In genomic region chr3:11551019-11551418, GRCh38 we compare ENCODE assay signal across 23 cellular contexts.
DNase-seq lines count a peak whose midpoint lies in the region; ATAC-seq and TF ChIP-seq lines count a peak whose summit lies in the region.
"Had no signal": no experiment of that assay in that cellular context is flagged by ENCODE, and none has a peak within 500 bp of the region (broad histone marks: within the 10 kb centered on the region; RNA-seq: fewer than 3 reads in every experiment).

No MANE protein-coding gene starts in this region.

- peaks cover 0 to 28% (median 20%) of the 10 kb centered on the region in 4 donors for H3K4me1 ChIP-seq in sigmoid colon

- H3K4me3 Mint-ChIP-seq in natural killer cell treated with Interleukin-12 subunit alpha and Interleukin-12 subunit beta and Interleukin-15 and Interleukin-18, amount 100 ng/mL, for 72 hours: no peak overlapping the region
- H3K4me3 Mint-ChIP-seq in natural killer cell (no peak overlapping the region), glutamatergic neuron (ENCODE audit: unreplicated experiment) (no peak overlapping the region)
- H3K4me3 Mint-ChIP-seq: CD4-positive, alpha-beta memory T cell; T-helper 17 cell had no signal

- H3K27ac Mint-ChIP-seq in natural killer cell treated with Interleukin-12 subunit alpha and Interleukin-12 subunit beta and Interleukin-15 and Interleukin-18, amount 100 ng/mL, for 72 hours: no peak overlapping the region
- peak overlapping the region in 1 of 2 donors; percentile 56 for H3K27ac Mint-ChIP-seq in natural killer cell
- peak overlapping the region; percentile 48 for H3K27ac Mint-ChIP-seq in glutamatergic neuron (ENCODE audit: unreplicated experiment)
- H3K27ac Mint-ChIP-seq: IgD-negative memory B cell had no signal

- TF ChIP-seq EP300 in sigmoid colon (IDR thresholded peaks at IDR 0.05): no peak

- no peaks in the 10 kb centered on the region for H3K9me3 Mint-ChIP-seq in natural killer cell treated with Interleukin-12 subunit alpha and Interleukin-12 subunit beta and Interleukin-15 and Interleukin-18, amount 100 ng/mL, for 72 hours
- H3K9me3 Mint-ChIP-seq in natural killer cell (no peaks in the 10 kb centered on the region), glutamatergic neuron (ENCODE audit: unreplicated experiment) (peaks cover 7% of the 10 kb centered on the region)

- WGBS in sigmoid colon, 2 donors: 89 to 92% methylated on average over 16 of the region's 16 CpGs

- no peak for ATAC-seq in natural killer cell treated with Interleukin-12 subunit alpha and Interleukin-12 subunit beta and Interleukin-15 and Interleukin-18, amount 100 ng/mL, for 72 hours
- ATAC-seq in natural killer cell (no peak), HG02840 (IDR thresholded peaks at IDR 0.05; ENCODE audit: low FRiP score, unreplicated experiment) (no peak), HG02571 (IDR thresholded peaks at IDR 0.05; ENCODE audit: unreplicated experiment) (no peak), HG02642 (IDR thresholded peaks at IDR 0.05; ENCODE audit: poor library complexity, unreplicated experiment) (no peak)
- ATAC-seq: foreskin keratinocyte, left colon, T-helper 17 cell had no signal

- no peak for TF ChIP-seq CTCF in natural killer cell (IDR thresholded peaks at IDR 0.05)
- TF ChIP-seq CTCF in glutamatergic neuron (IDR thresholded peaks at IDR 0.05; ENCODE audit: partially characterized antibody, unreplicated experiment): no peak
- TF ChIP-seq CTCF in sigmoid colon (IDR thresholded peaks at IDR 0.05): no peak

- H3K27me3 Mint-ChIP-seq in natural killer cell treated with Interleukin-12 subunit alpha and Interleukin-12 subunit beta and Interleukin-15 and Interleukin-18, amount 100 ng/mL, for 72 hours: no peaks in the 10 kb centered on the region
- H3K27me3 Mint-ChIP-seq in natural killer cell (ENCODE audit: low read depth in 2 of 2) (no peaks in the 10 kb centered on the region), glutamatergic neuron (ENCODE audit: unreplicated experiment) (no peaks in the 10 kb centered on the region)
- H3K27me3 Mint-ChIP-seq: CD4-positive, alpha-beta memory T cell; IgD-negative memory B cell; T-helper 17 cell had no signal

- no peaks in the 10 kb centered on the region for H3K27me3 ChIP-seq in sigmoid colon
- H3K27me3 ChIP-seq: foreskin keratinocyte had no signal

- H3K36me3 ChIP-seq in sigmoid colon: peaks cover 0 to 8% (median 0%) of the 10 kb centered on the region in 4 donors

- CTCF ChIA-PET in HEK293T (lab: Yijun Ruan, JAX): no interaction called here

- intact Hi-C loops in natural killer cell (cut with micrococcal nuclease) (no loop called here), sigmoid colon (cut with DNase I) (no loop called here)

- H3K36me3 Mint-ChIP-seq in natural killer cell treated with Interleukin-12 subunit alpha and Interleukin-12 subunit beta and Interleukin-15 and Interleukin-18, amount 100 ng/mL, for 72 hours: no peaks in the 10 kb centered on the region
- no peaks in the 10 kb centered on the region for H3K36me3 Mint-ChIP-seq in natural killer cell
- no peaks in the 10 kb centered on the region for H3K36me3 Mint-ChIP-seq in glutamatergic neuron (ENCODE audit: unreplicated experiment)

- H3K27ac ChIP-seq in sigmoid colon: no peak overlapping the region
- H3K27ac ChIP-seq: foreskin keratinocyte, HL-60 had no signal

- TF ChIP-seq POLR2A in sigmoid colon (IDR thresholded peaks at IDR 0.05): no peak

- H3K4me3 ChIP-seq in sigmoid colon: no peak overlapping the region

- POLR2A ChIA-PET in HEK293T (lab: Yijun Ruan, JAX): no interaction called here

- DNase-seq in natural killer cell treated with Interleukin-12 subunit alpha and Interleukin-12 subunit beta and Interleukin-15 and Interleukin-18, amount 100 ng/mL, for 72 hours (ENCODE audit: low spot score): peak; percentile 8
- DNase-seq in natural killer cell (no peak), glutamatergic neuron (no peak), sigmoid colon (peak; percentile 49), HEK293T (ENCODE audit: extremely low spot score) (no peak)
- DNase-seq: activated CD4-positive, alpha-beta T cell treated with anti-CD3 and anti-CD28 coated beads, Interleukin-2, amount 50 U/mL, for 4 hours; activated naive CD4-positive, alpha-beta T cell; CD4-positive, alpha-beta memory T cell; cortex of kidney; DMS53; foreskin keratinocyte; H7; left colon; NCI-H1694; NCI-H774; SIG-M5; stimulated activated CD4-positive, alpha-beta T cell treated with anti-CD3 and anti-CD28 coated beads, Interleukin-4, amount 100 ng/mL, for 1 hour; T-helper 17 cell had no signal

- H3K9me3 ChIP-seq in sigmoid colon: no peaks in the 10 kb centered on the region

- peaks cover 11 to 21% of the 10 kb centered on the region in 2 donors for H3K4me1 Mint-ChIP-seq in natural killer cell treated with Interleukin-12 subunit alpha and Interleukin-12 subunit beta and Interleukin-15 and Interleukin-18, amount 100 ng/mL, for 72 hours (ENCODE audit: low read depth in 2 of 2)
- H3K4me1 Mint-ChIP-seq in natural killer cell (peaks cover 20 to 26% of the 10 kb centered on the region in 2 donors), glutamatergic neuron (ENCODE audit: low read depth, unreplicated experiment) (peaks cover 21% of the 10 kb centered on the region)

TF ChIP-seq in HEK293T, 16 proteins besides CTCF, POLR2A, EP300 and RAD21:
- TF ChIP-seq LEF1 (IDR thresholded peaks at IDR 0.05; ENCODE audit: borderline replicate concordance): no peak
- TF ChIP-seq HDGF (IDR thresholded peaks at IDR 0.05; ENCODE audit: borderline replicate concordance): no peak
- TF ChIP-seq FOXA1 (IDR thresholded peaks at IDR 0.05): no peak
- TF ChIP-seq ZNF384 (IDR thresholded peaks at IDR 0.05): no peak
- no peak for TF ChIP-seq PKNOX1 (IDR thresholded peaks at IDR 0.05)
- no peak for TF ChIP-seq NFRKB (IDR thresholded peaks at IDR 0.05)
- no peak for TF ChIP-seq BHLHE40 (IDR thresholded peaks at IDR 0.05; ENCODE audit: borderline replicate concordance)
- TF ChIP-seq SP1 (IDR thresholded peaks at IDR 0.05): no peak
- no peak for TF ChIP-seq ELF4 (IDR thresholded peaks at IDR 0.05)
- no peak for TF ChIP-seq FOXM1 (IDR thresholded peaks at IDR 0.05; ENCODE audit: borderline replicate concordance)
- TF ChIP-seq SUZ12 (IDR thresholded peaks at IDR 0.05): no peak
- no peak for TF ChIP-seq TARDBP (IDR thresholded peaks at IDR 0.05)
- TF ChIP-seq FOXK2 (IDR thresholded peaks at IDR 0.05): no peak
- no peak for TF ChIP-seq ARNT (IDR thresholded peaks at IDR 0.05)
- no peak for TF ChIP-seq L3MBTL2 (conservative IDR thresholded peaks at IDR 0.05)
- TF ChIP-seq CTBP1 (IDR thresholded peaks at IDR 0.05; ENCODE audit: borderline replicate concordance): no peak

Comparison
In these comparisons a context has a peak if more than half of its experiments do, and no peak if none do; other contexts are left out.
1. DNase-seq: peak in natural killer cell treated with Interleukin-12 subunit alpha and Interleukin-12 subunit beta and Interleukin-15 and Interleukin-18, amount 100 ng/mL, for 72 hours (single experiment) and sigmoid colon (single experiment); none in natural killer cell (single experiment), glutamatergic neuron (single experiment) and HEK293T (single experiment).